8 cellular contexts compared by ENCODE assay signal in the genomic region with DNA sequence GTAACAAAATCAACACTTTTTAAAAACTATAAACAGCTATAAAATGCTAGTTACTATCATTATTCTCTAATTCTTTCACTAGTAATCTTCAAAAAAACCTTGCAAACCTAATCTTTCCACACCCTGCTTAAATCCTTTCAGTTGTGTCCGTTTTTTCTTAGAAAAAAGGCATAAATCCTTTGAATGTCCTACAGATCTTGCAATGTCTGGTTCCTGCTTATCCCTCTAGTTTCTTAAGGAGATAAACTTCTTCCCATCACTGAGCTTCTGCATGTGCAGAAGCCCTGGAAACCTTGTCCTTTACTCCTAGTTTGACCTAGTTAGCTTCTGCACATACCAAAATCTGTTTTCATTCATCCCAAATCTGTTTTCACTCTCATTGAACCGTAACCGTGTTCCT. TPM values are rescaled to one million over a fixed set of nuclear protein-coding genes. Genes with fewer than 3 reads are reported as not detected.
DNase-seq lines count a peak whose midpoint lies in the region; ATAC-seq, FAIRE-seq and TF ChIP-seq lines count a peak whose summit lies in the region.

No MANE protein-coding gene starts in this region.

- dilution Hi-C loops in endothelial cell of umbilical vein (cut with MboI; ENCODE audit: extremely low pct_ligation_motif_present, low sequenced_read_pairs): no loop called here

- H3K9me2 ChIP-seq in OCI-LY7 (ENCODE audit: insufficient read depth, low read length): no peaks in the 10 kb centered on the region

- H2AFZ ChIP-seq in OCI-LY7 (ENCODE audit: low read length): peak overlapping the region; percentile 58; the same call in 1 of the 2 replicates
- peak overlapping the region; percentile 73 for H2AFZ ChIP-seq in endothelial cell of umbilical vein (ENCODE audit: low read depth, low read length)

- CTCF ChIA-PET in CD8-positive, alpha-beta memory T cell (lab: Charles Lee): interaction anchor here (1.0 to 2.2 kb wide), 7 partner anchors 12 to 284 kb away, joined by 3 to 8 read pairs (median 4); a partner anchor contains a TSS
- CTCF ChIA-PET in OCI-LY7 (lab: Charles Lee; ENCODE audit: unreplicated experiment): no interaction called here
- CTCF ChIA-PET in endothelial cell of umbilical vein (lab: Charles Lee): interaction anchor here (0.6 to 2.7 kb wide), 10 partner anchors 24 to 285 kb away, joined by 3 to 13 read pairs (median 6); a partner anchor contains a TSS

- H3K79me2 ChIP-seq in OCI-LY7 (ENCODE audit: insufficient read depth, low read depth, low read length) (peaks cover 66% of the 10 kb centered on the region), endothelial cell of umbilical vein (ENCODE audit: control insufficient read depth, insufficient read depth, low read length) (peaks cover 49% of the 10 kb centered on the region)

- peak overlapping the region; percentile 90 for H3K27ac ChIP-seq in CD8-positive, alpha-beta memory T cell (ENCODE audit: low read depth, low read length)
- H3K27ac ChIP-seq in OCI-LY7 (ENCODE audit: low read depth, low read length, poor library complexity, severe bottlenecking): peak overlapping the region; percentile 76
- peak overlapping the region; percentile 83 for H3K27ac ChIP-seq in endothelial cell of umbilical vein (ENCODE audit: insufficient read depth, low read depth, low read length)
- H3K27ac ChIP-seq in ovary: peak overlapping the region in 1 of 2 donors; percentile 94

- H3K9me1 ChIP-seq in endothelial cell of umbilical vein (replicated peaks; ENCODE audit: control insufficient read depth, extremely low read depth, insufficient read depth, low read length): no peaks in the 10 kb centered on the region

- no peaks in the 10 kb centered on the region for H3K9me3 Mint-ChIP-seq in CD8-positive, alpha-beta memory T cell

- peaks cover 0 to 4% of the 10 kb centered on the region in 2 donors for H3K27me3 Mint-ChIP-seq in CD8-positive, alpha-beta memory T cell

- H4K20me1 ChIP-seq in OCI-LY7 (ENCODE audit: insufficient read depth, low read length) (peaks cover 5% of the 10 kb centered on the region; the same call in 1 of the 2 replicates), endothelial cell of umbilical vein (replicated peaks; ENCODE audit: control insufficient read depth, extremely low read depth, insufficient read depth, low read length) (no peaks in the 10 kb centered on the region)

- intact Hi-C loops in OCI-LY7 (cut with micrococcal nuclease; ENCODE audit: unreplicated experiment) (loop anchor here (5.0 to 10.0 kb wide), 2 partner anchors 34 to 288 kb away; no protein-coding TSS in a partner anchor), endothelial cell of umbilical vein (cut with micrococcal nuclease) (no loop called here), ovary (cut with DNase I) (loop anchor here in 1 of 4 donors (5.0 kb wide), 1 partner anchor 96 kb away; a partner anchor contains a TSS)

- DNase-seq in CD8-positive, alpha-beta memory T cell: no peak
- no peak for DNase-seq in OCI-LY7 (ENCODE audit: low spot score)
- DNase-seq in endothelial cell of umbilical vein (ENCODE audit: low read depth, low spot score): no peak
- no peak for DNase-seq in ovary
- DNase-seq in SHP77 treated with DMSO at 0.1 percent for 48 hours (lab: John Stamatoyannopoulos, UW): no peak
- no peak for DNase-seq in omental fat pad (ENCODE audit: low spot score)
- no peak for DNase-seq in hypothalamus (lab: John Stamatoyannopoulos, UW)
- no peak for DNase-seq in activated CD8-positive, alpha-beta memory T cell treated with anti-CD3 and anti-CD28 coated beads, Interleukin-2, amount 50 U/mL, for 48 hours

- H3K27me3 ChIP-seq in CD8-positive, alpha-beta memory T cell (ENCODE audit: insufficient read depth, low read length, poor library complexity, severe bottlenecking): no peaks in the 10 kb centered on the region
- H3K27me3 ChIP-seq in endothelial cell of umbilical vein (ENCODE audit: control insufficient read depth in 2 of 2, insufficient read depth in 2 of 2, low read length in 2 of 2) (no peaks in the 10 kb centered on the region), ovary (no peaks in the 10 kb centered on the region)

- peaks cover 5 to 39% (median 8%) of the 10 kb centered on the region in 3 donors for H3K36me3 Mint-ChIP-seq in CD8-positive, alpha-beta memory T cell

- TF ChIP-seq POLR2A in endothelial cell of umbilical vein (IDR thresholded peaks at IDR 0.05; ENCODE audit: low read depth, low read length) (no peak), ovary (IDR thresholded peaks at IDR 0.05) (no peak)

- no peak for TF ChIP-seq EP300 in ovary (IDR thresholded peaks at IDR 0.05)

- H3K9ac ChIP-seq in endothelial cell of umbilical vein (replicated peaks; ENCODE audit: extremely low read depth, insufficient read depth, low read length): peak overlapping the region; percentile 88

- no peaks in the 10 kb centered on the region for H3K9me3 ChIP-seq in CD8-positive, alpha-beta memory T cell (ENCODE audit: low read length)
- H3K9me3 ChIP-seq in OCI-LY7 (ENCODE audit: low read length) (no peaks in the 10 kb centered on the region), endothelial cell of umbilical vein (replicated peaks; ENCODE audit: control insufficient read depth, insufficient read depth, low read length) (no peaks in the 10 kb centered on the region), ovary (no peaks in the 10 kb centered on the region)

- peak overlapping the region; percentile 97 to 100 (median 100) for H3K27ac Mint-ChIP-seq in CD8-positive, alpha-beta memory T cell

- peak overlapping the region; percentile 95 for H3K4me2 ChIP-seq in OCI-LY7 (ENCODE audit: low read length)
- H3K4me2 ChIP-seq in endothelial cell of umbilical vein (ENCODE audit: insufficient read depth, low read length): peak overlapping the region; percentile 92

- BruUV-seq in OCI-LY7 (replicated peaks; lab: Mats Ljungman, UMichigan) (no TSS peak), endothelial cell of umbilical vein (replicated peaks; lab: Mats Ljungman, UMichigan) (no TSS peak)

- peaks cover 43 to 70% (median 65%) of the 10 kb centered on the region in 3 donors for H3K4me1 Mint-ChIP-seq in CD8-positive, alpha-beta memory T cell

- H3K4me1 ChIP-seq in CD8-positive, alpha-beta memory T cell (ENCODE audit: insufficient read depth, low read length): peaks cover 48% of the 10 kb centered on the region
- H3K4me1 ChIP-seq in OCI-LY7 (ENCODE audit: insufficient read depth, low read length, poor library complexity, severe bottlenecking): peaks cover 39% of the 10 kb centered on the region
- H3K4me1 ChIP-seq in endothelial cell of umbilical vein (ENCODE audit: control insufficient read depth, extremely low read depth, insufficient read depth, low read length): peaks cover 23% of the 10 kb centered on the region
- H3K4me1 ChIP-seq in ovary (ENCODE audit: insufficient read depth): peaks cover 2% of the 10 kb centered on the region

- peaks cover 13% of the 10 kb centered on the region for H3K36me3 ChIP-seq in CD8-positive, alpha-beta memory T cell (ENCODE audit: insufficient read depth, low read length)
- H3K36me3 ChIP-seq in OCI-LY7 (ENCODE audit: insufficient read depth, low read length): peaks cover 20% of the 10 kb centered on the region
- peaks cover 0 to 12% of the 10 kb centered on the region in 2 experiments for H3K36me3 ChIP-seq in endothelial cell of umbilical vein (ENCODE audit: control insufficient read depth in 2 of 2, extremely low read depth in 1 of 2, insufficient read depth in 2 of 2, low read length in 2 of 2)
- H3K36me3 ChIP-seq in ovary: no peaks in the 10 kb centered on the region

- TF ChIP-seq CTCF in OCI-LY7 (conservative IDR thresholded peaks at IDR 0.05; ENCODE audit: low read length): no peak
- TF ChIP-seq CTCF in endothelial cell of umbilical vein (IDR thresholded peaks at IDR 0.05; ENCODE audit: extremely low read depth in 1 of 2, insufficient read depth in 1 of 2, low read depth in 1 of 2, low read length in 2 of 2): no peak
- no peak for TF ChIP-seq CTCF in ovary (IDR thresholded peaks at IDR 0.05)
- TF ChIP-seq CTCF in omental fat pad (IDR thresholded peaks at IDR 0.05): no peak

- H3K4me3 ChIP-seq in CD8-positive, alpha-beta memory T cell (ENCODE audit: low read length): peak overlapping the region; percentile 88
- peak overlapping the region; percentile 100 for H3K4me3 ChIP-seq in OCI-LY7 (ENCODE audit: low read depth, low read length, poor library complexity, severe bottlenecking)
- H3K4me3 ChIP-seq in endothelial cell of umbilical vein (replicated peaks in 1 of 3; ENCODE audit: insufficient read depth in 1 of 3, low read depth in 1 of 3, low read length in 3 of 3): peak overlapping the region; percentile 54 to 99 (median 66)
- peak overlapping the region; percentile 72 for H3K4me3 ChIP-seq in ovary

- FAIRE-seq in endothelial cell of umbilical vein (lab: Jason Lieb, UNC): no peak

- WGBS in ovary, 3 donors: 2 to 6% (median 4%) methylated on average over 3 of the region's 3 CpGs

- no peak for ATAC-seq in omental fat pad (ENCODE audit: low FRiP score)

- H3K4me3 Mint-ChIP-seq in CD8-positive, alpha-beta memory T cell: peak overlapping the region; percentile 94 to 99 (median 99)

- POLR2A ChIA-PET in CD8-positive, alpha-beta memory T cell (lab: Charles Lee): interaction anchor here (0.6 to 2.4 kb wide), 3 partner anchors 90 to 107 kb away, joined by 3 to 21 read pairs (median 4); a partner anchor contains a TSS
- POLR2A ChIA-PET in OCI-LY7 (lab: Charles Lee) (interaction anchor here (0.6 to 1.7 kb wide), 6 partner anchors 9 to 98 kb away, joined by 3 to 4 read pairs (median 4); no protein-coding TSS in a partner anchor), endothelial cell of umbilical vein (lab: Charles Lee) (interaction anchor here (1.3 kb wide), 1 partner anchor 12 kb away, joined by 3 read pairs; no protein-coding TSS in a partner anchor)

TF ChIP-seq in endothelial cell of umbilical vein, 7 proteins besides CTCF, POLR2A, EP300 and RAD21 (continues in another document):
- TF ChIP-seq MYC (IDR thresholded peaks at IDR 0.05; ENCODE audit: low read depth, low read length) (no peak), EZH2 (IDR thresholded peaks at IDR 0.05; ENCODE audit: borderline replicate concordance, low read depth, low read length, severe bottlenecking) (no peak), JUN (IDR thresholded peaks at IDR 0.05; ENCODE audit: borderline replicate concordance, insufficient read depth, insufficient read length, low read depth) (no peak)

RNA-seq across cellular contexts. Expression of a gene that starts 1.3 kb away (rescaled TPM):
- 10 to 100 TPM; 38.1 to 42.0 TPM for total RNA-seq in CD8-positive, alpha-beta memory T cell
- 18.1 TPM for polyA plus RNA-seq in CD8-positive, alpha-beta memory T cell
- 18.6 and 26.3 TPM in 2 replicates for total RNA-seq in OCI-LY7 (2014; rRNA removed; shearing (Covaris generic))
- 16.3 and 22.5 TPM in 2 replicates for total RNA-seq in OCI-LY7 (2022)
- total RNA-seq in endothelial cell of umbilical vein: 19.9 and 25.6 TPM in 2 replicates
- 9.4 and 9.9 TPM in 2 replicates for polyA plus RNA-seq in endothelial cell of umbilical vein
- polyA plus RNA-seq in endothelial cell of umbilical vein (2011; cell fraction: cytosol; rRNA removed): 12.5 and 14.3 TPM in 2 replicates
- polyA plus RNA-seq in endothelial cell of umbilical vein (2011; cell fraction: nucleus; rRNA removed): 6.8 TPM in 2 replicates
- polyA plus RNA-seq in endothelial cell of umbilical vein (2012): 19.9 and 31.2 TPM in 2 replicates
- 3.1 and 3.6 TPM in 2 replicates for polyA minus RNA-seq in endothelial cell of umbilical vein
- polyA minus RNA-seq in endothelial cell of umbilical vein (2011; cell fraction: cytosol; rRNA and poly(A)+ RNA removed): 8.9 TPM
- polyA minus RNA-seq in endothelial cell of umbilical vein (2011; cell fraction: nucleus; rRNA and poly(A)+ RNA removed): 4.1 and 4.6 TPM in 2 replicates
- total RNA-seq in ovary: 10 to 100 TPM in 6 of 7 donors, 1 to 10 TPM in 1; 8.9 to 26.4 (median 12.7) TPM
- 10 to 100 TPM in 1 of 2 donors, 1 to 10 TPM in 1; 6.1 to 14.8 TPM for polyA plus RNA-seq in ovary
- 10 to 100 TPM; 13.4 to 65.9 (median 21.9) TPM for total RNA-seq in omental fat pad
